ENCODE assay signal across 31 cellular contexts in genomic region chr5:91851670-91852069, GRCh38.
"Had no signal": no experiment of that assay in that cellular context is flagged by ENCODE, and none has a peak within 500 bp of the region (broad histone marks: within the 10 kb centered on the region; RNA-seq: fewer than 3 reads in every experiment).

No MANE protein-coding gene starts in this region.

- H3K4me3 ChIP-seq: ovary, psoas muscle, right lobe of liver, sigmoid colon, stomach, suprapubic skin, testis, tibial artery, transverse colon, upper lobe of right lung, uterus had no signal

- H3K4me1 Mint-ChIP-seq: naive thymus-derived CD8-positive, alpha-beta T cell; neural crest cell; stimulated activated effector memory CD8-positive, alpha-beta T cell treated with anti-CD3 and anti-CD28 coated beads, Interleukin-12 subunit alpha, Interleukin-12 subunit beta, amount 100 ng/mL, for 72 hours; stimulated activated naive B cell treated with anti-CD40 and anti-IgM and Interleukin-4, amounts not matched to agents 10 μg/mL and 1 μg/mL and 100 μg/mL, for 72 hours had no signal

- H3K9me3 ChIP-seq: neutrophil, ovary, psoas muscle, right lobe of liver, sigmoid colon, stomach, suprapubic skin, testis, tibial artery, transverse colon, upper lobe of right lung, uterus had no signal

- H3K36me3 ChIP-seq: neutrophil, ovary, right lobe of liver, sigmoid colon, stomach, suprapubic skin, tibial artery, transverse colon, upper lobe of right lung, uterus had no signal

- H3K4me1 ChIP-seq: parathyroid adenoma, psoas muscle, right lobe of liver, sigmoid colon, stomach, suprapubic skin, testis, tibial artery, transverse colon, upper lobe of right lung, uterus had no signal

- H3K36me3 Mint-ChIP-seq: naive thymus-derived CD8-positive, alpha-beta T cell; natural killer cell treated with Interleukin-12 subunit alpha and Interleukin-12 subunit beta and Interleukin-15 and Interleukin-18, amount 100 ng/mL, for 72 hours; stimulated activated effector memory CD8-positive, alpha-beta T cell treated with anti-CD3 and anti-CD28 coated beads, Interleukin-12 subunit alpha, Interleukin-12 subunit beta, amount 100 ng/mL, for 72 hours; stimulated activated naive B cell treated with anti-CD40 and anti-IgM and Interleukin-4, amounts not matched to agents 10 μg/mL and 1 μg/mL and 100 μg/mL, for 72 hours; type B pancreatic cell had no signal

- H3K9me3 Mint-ChIP-seq: nephron progenitor cell; neural crest cell; stimulated activated effector memory CD8-positive, alpha-beta T cell treated with anti-CD3 and anti-CD28 coated beads, Interleukin-12 subunit alpha, Interleukin-12 subunit beta, amount 100 ng/mL, for 72 hours; stimulated activated naive B cell treated with anti-CD40 and anti-IgM and Interleukin-4, amounts not matched to agents 10 μg/mL and 1 μg/mL and 100 μg/mL, for 72 hours; stimulated activated naive CD8-positive, alpha-beta T cell treated with anti-CD3 and anti-CD28 coated beads, Interleukin-15, Interleukin-2, amounts not matched to agents 100 ng/mL and 50 ng/mL, for 24 hours; type B pancreatic cell had no signal

- H3K79me2 ChIP-seq: parathyroid adenoma had no signal

- H3K4me3 Mint-ChIP-seq: naive thymus-derived CD8-positive, alpha-beta T cell; natural killer cell treated with Interleukin-12 subunit alpha and Interleukin-12 subunit beta and Interleukin-15 and Interleukin-18, amount 100 ng/mL, for 72 hours; nephron progenitor cell; neural crest cell; stimulated activated effector memory CD8-positive, alpha-beta T cell treated with anti-CD3 and anti-CD28 coated beads, Interleukin-12 subunit alpha, Interleukin-12 subunit beta, amount 100 ng/mL, for 72 hours; stimulated activated naive B cell treated with anti-CD40 and anti-IgM and Interleukin-4, amounts not matched to agents 10 μg/mL and 1 μg/mL and 100 μg/mL, for 72 hours; stimulated activated naive CD8-positive, alpha-beta T cell treated with anti-CD3 and anti-CD28 coated beads, Interleukin-15, Interleukin-2, amounts not matched to agents 100 ng/mL and 50 ng/mL, for 24 hours; type B pancreatic cell had no signal

- H2AFZ ChIP-seq: parathyroid adenoma had no signal

- H3K27ac ChIP-seq: neutrophil, ovary, parathyroid adenoma, psoas muscle, right lobe of liver, sigmoid colon, stomach, suprapubic skin, testis, tibial artery, transverse colon, upper lobe of right lung, uterus had no signal

- H3K9ac ChIP-seq: parathyroid adenoma had no signal

- H3K27ac Mint-ChIP-seq: naive thymus-derived CD8-positive, alpha-beta T cell; natural killer cell treated with Interleukin-12 subunit alpha and Interleukin-12 subunit beta and Interleukin-15 and Interleukin-18, amount 100 ng/mL, for 72 hours; nephron progenitor cell; progenitor cell of endocrine pancreas; stimulated activated effector memory CD8-positive, alpha-beta T cell treated with anti-CD3 and anti-CD28 coated beads, Interleukin-12 subunit alpha, Interleukin-12 subunit beta, amount 100 ng/mL, for 72 hours; stimulated activated naive B cell treated with anti-CD40 and anti-IgM and Interleukin-4, amounts not matched to agents 10 μg/mL and 1 μg/mL and 100 μg/mL, for 72 hours; stimulated activated naive CD8-positive, alpha-beta T cell treated with anti-CD3 and anti-CD28 coated beads, Interleukin-15, Interleukin-2, amounts not matched to agents 100 ng/mL and 50 ng/mL, for 24 hours; type B pancreatic cell had no signal

- ATAC-seq: naive thymus-derived CD8-positive, alpha-beta T cell; natural killer cell treated with Interleukin-12 subunit alpha and Interleukin-12 subunit beta and Interleukin-15 and Interleukin-18, amount 100 ng/mL, for 72 hours; psoas muscle; right cardiac atrium; right lobe of liver; stimulated activated effector memory CD8-positive, alpha-beta T cell treated with anti-CD3 and anti-CD28 coated beads, Interleukin-12 subunit alpha, Interleukin-12 subunit beta, amount 100 ng/mL, for 72 hours; stimulated activated naive B cell treated with anti-CD40 and anti-IgM and Interleukin-4, amounts not matched to agents 10 μg/mL and 1 μg/mL and 100 μg/mL, for 72 hours; upper lobe of right lung had no signal

- H3K27me3 Mint-ChIP-seq: naive thymus-derived CD8-positive, alpha-beta T cell; natural killer cell treated with Interleukin-12 subunit alpha and Interleukin-12 subunit beta and Interleukin-15 and Interleukin-18, amount 100 ng/mL, for 72 hours; progenitor cell of endocrine pancreas; stimulated activated naive B cell treated with anti-CD40 and anti-IgM and Interleukin-4, amounts not matched to agents 10 μg/mL and 1 μg/mL and 100 μg/mL, for 72 hours; stimulated activated naive CD8-positive, alpha-beta T cell treated with anti-CD3 and anti-CD28 coated beads, Interleukin-15, Interleukin-2, amounts not matched to agents 100 ng/mL and 50 ng/mL, for 24 hours; type B pancreatic cell had no signal

- DNase-seq: naive thymus-derived CD8-positive, alpha-beta T cell; nephron progenitor cell; nucleus accumbens; ovary; posterior cingulate gyrus; psoas muscle; right cardiac atrium; right lobe of liver; sigmoid colon; small intestine; stimulated activated CD4-positive, alpha-beta T cell treated with anti-CD3 and anti-CD28 coated beads, Interleukin-15, amount 100 ng/mL, for 24 hours; stimulated activated CD4-positive, alpha-beta T cell treated with anti-CD3 and anti-CD28 coated beads, Interleukin-2, amount 100 ng/mL, for 24 hours; stimulated activated CD4-positive, alpha-beta T cell treated with anti-CD3 and anti-CD28 coated beads, Interleukin-2, amount 100 ng/mL, for 48 hours; stimulated activated CD4-positive, alpha-beta T cell treated with anti-CD3 and anti-CD28 coated beads, Interleukin-4, amount 100 ng/mL, for 24 hours; stimulated activated naive B cell treated with anti-CD40 and anti-IgM and Interleukin-4, amounts not matched to agents 10 μg/mL and 1 μg/mL and 100 μg/mL, for 72 hours; stimulated activated naive CD4-positive, alpha-beta T cell treated with Interleukin-2 at 50 U/mL for 16 hours; stomach; testis; tibial artery; transverse colon; upper lobe of right lung; uterus had no signal

- H3K27me3 ChIP-seq: neutrophil, ovary, right lobe of liver, sigmoid colon, stomach, suprapubic skin, testis, tibial artery, transverse colon, upper lobe of right lung, uterus had no signal
